ENCODE assay signal across 20 cellular contexts in genomic region chr7:78095549-78095948, GRCh38.
DNase-seq lines count a peak whose midpoint lies in the region; ATAC-seq and TF ChIP-seq lines count a peak whose summit lies in the region.
"Had no signal": no experiment of that assay in that cellular context is flagged by ENCODE, and none has a peak within 500 bp of the region (broad histone marks: within the 10 kb centered on the region; RNA-seq: fewer than 3 reads in every experiment).

No MANE protein-coding gene starts in this region.

- H3K79me2 ChIP-seq in H9 (ENCODE audit: insufficient read depth, low read length), result no peaks in the 10 kb centered on the region

- intact Hi-C loops in activated naive CD4-positive, alpha-beta T cell treated with anti-CD3 and anti-CD28 coated beads for 36 hours (cut with micrococcal nuclease), result no loop called here

- TF ChIP-seq CTCF in AG04450 (IDR thresholded peaks at IDR 0.05; ENCODE audit: low read depth, low read length) (peak; percentile 18; the same call in 1 of the 2 replicates), H9 (conservative IDR thresholded peaks at IDR 0.05) (peak; percentile 30; the same call in 1 of the 3 replicates), foreskin keratinocyte (conservative IDR thresholded peaks at IDR 0.05) (peak; percentile 26)

- no peak overlapping the region for H2BK20ac ChIP-seq in H9 (ENCODE audit: low read depth, low read length, poor library complexity, severe bottlenecking)

- H3K36me3 Mint-ChIP-seq in H9 (ENCODE audit: insufficient read depth in 1 of 3, low read depth in 3 of 3), result no peaks in the 10 kb centered on the region
- H3K36me3 Mint-ChIP-seq in activated naive CD4-positive, alpha-beta T cell treated with anti-CD3 and anti-CD28 coated beads for 36 hours (ENCODE audit: low read depth), result no peaks in the 10 kb centered on the region
- H3K36me3 Mint-ChIP-seq: activated CD8-positive, alpha-beta memory T cell treated with anti-CD3 and anti-CD28 coated beads, Interleukin-2, amount 10 ng/mL, durations not matched to agents 7 days and 5 days; mesothelial cell of epicardium had no signal

- no peak overlapping the region for H4K91ac ChIP-seq in H9 (ENCODE audit: insufficient read length, low read depth, low read length)

- H3K27me3 Mint-ChIP-seq in H9 (ENCODE audit: low read depth), result no peaks in the 10 kb centered on the region
- H3K27me3 Mint-ChIP-seq in activated naive CD4-positive, alpha-beta T cell treated with anti-CD3 and anti-CD28 coated beads for 36 hours (ENCODE audit: low read depth), result peaks cover 17% of the 10 kb centered on the region

- H4K20me1 ChIP-seq in H9 (ENCODE audit: control insufficient read depth, insufficient read depth, insufficient read length), result no peaks in the 10 kb centered on the region

- H3K9me3 ChIP-seq in AG04450 (ENCODE audit: control insufficient read depth, insufficient read depth, low read length) (no peaks in the 10 kb centered on the region; the same call in 1 of the 2 replicates), H9 (ENCODE audit: control insufficient read depth, low read depth, low read length) (no peaks in the 10 kb centered on the region)
- H3K9me3 ChIP-seq: HAP-1, tibial artery had no signal

- H2BK5ac ChIP-seq in H9 (ENCODE audit: insufficient read length, low read length), result no peak overlapping the region

- H3K56ac ChIP-seq in H9 (ENCODE audit: insufficient read length, low read depth, low read length), result no peak overlapping the region

- DNase-seq in AG04450 (ENCODE audit: low read depth, low spot score), result no peak
- no peak for DNase-seq in H9
- peak; percentile 45 for DNase-seq in amniotic epithelial cell (ENCODE audit: low read depth)
- DNase-seq in foreskin keratinocyte, result no peak
- no peak for DNase-seq in NCI-H2171 treated with DMSO at 0.1 percent for 48 hours (lab: John Stamatoyannopoulos, UW)
- no peak for DNase-seq in activated naive CD4-positive, alpha-beta T cell treated with anti-CD3 and anti-CD28 coated beads for 36 hours
- DNase-seq: activated CD8-positive, alpha-beta memory T cell treated with anti-CD3 and anti-CD28 coated beads, Interleukin-2, amount 10 ng/mL, durations not matched to agents 7 days and 5 days; effector CD4-positive, alpha-beta T cell; KBM-7; NCI-H1694; NCI-H510A treated with DMSO at 0.1 percent for 48 hours; PC-3; right cardiac atrium; stimulated activated CD4-positive, alpha-beta T cell treated with anti-CD3 and anti-CD28 coated beads, Interleukin-2, amount 100 ng/mL, for 48 hours; tibial artery had no signal

- no peak overlapping the region for H2BK15ac ChIP-seq in H9 (ENCODE audit: low read depth, low read length)

- no peaks in the 10 kb centered on the region for H3K4me1 Mint-ChIP-seq in H9
- H3K4me1 Mint-ChIP-seq in activated naive CD4-positive, alpha-beta T cell treated with anti-CD3 and anti-CD28 coated beads for 36 hours (ENCODE audit: low read depth), result no peaks in the 10 kb centered on the region
- H3K4me1 Mint-ChIP-seq: activated CD8-positive, alpha-beta memory T cell treated with anti-CD3 and anti-CD28 coated beads, Interleukin-2, amount 10 ng/mL, durations not matched to agents 7 days and 5 days; B cell had no signal

- H4K8ac ChIP-seq in H9 (replicated peaks; ENCODE audit: insufficient read length, low read depth, low read length), result no peak overlapping the region

- H3K4me3 Mint-ChIP-seq in H9, result no peak overlapping the region
- no peak overlapping the region for H3K4me3 Mint-ChIP-seq in activated naive CD4-positive, alpha-beta T cell treated with anti-CD3 and anti-CD28 coated beads for 36 hours
- H3K4me3 Mint-ChIP-seq: activated CD8-positive, alpha-beta memory T cell treated with anti-CD3 and anti-CD28 coated beads, Interleukin-2, amount 10 ng/mL, durations not matched to agents 7 days and 5 days; B cell; mesothelial cell of epicardium had no signal

- peak; percentile 25 for ATAC-seq in foreskin keratinocyte
- no peak for ATAC-seq in HG03108 (IDR thresholded peaks at IDR 0.05; ENCODE audit: unreplicated experiment)
- no peak for ATAC-seq in GM18498 (IDR thresholded peaks at IDR 0.05; ENCODE audit: unreplicated experiment)
- ATAC-seq: activated CD8-positive, alpha-beta memory T cell treated with anti-CD3 and anti-CD28 coated beads, Interleukin-2, amount 10 ng/mL, durations not matched to agents 7 days and 5 days; PC-3; right cardiac atrium had no signal

- H3K9me3 Mint-ChIP-seq in H9, result no peaks in the 10 kb centered on the region
- no peaks in the 10 kb centered on the region for H3K9me3 Mint-ChIP-seq in activated naive CD4-positive, alpha-beta T cell treated with anti-CD3 and anti-CD28 coated beads for 36 hours

- no peak overlapping the region for H4K5ac ChIP-seq in H9 (ENCODE audit: insufficient read length, low read depth, low read length)

- no peak overlapping the region for H3K18ac ChIP-seq in H9 (ENCODE audit: insufficient read length, low read depth, low read length)

- H3K4ac ChIP-seq in H9 (ENCODE audit: low read depth, low read length), result no peak overlapping the region

- no peak overlapping the region for H2BK120ac ChIP-seq in H9 (ENCODE audit: low read depth, low read length, poor library complexity, severe bottlenecking)

- H3K4me2 ChIP-seq in H9 (ENCODE audit: insufficient read depth, insufficient read length, low read length), result no peak overlapping the region

- H3K27ac Mint-ChIP-seq in H9, result no peak overlapping the region
- H3K27ac Mint-ChIP-seq in activated naive CD4-positive, alpha-beta T cell treated with anti-CD3 and anti-CD28 coated beads for 36 hours, result no peak overlapping the region
- H3K27ac Mint-ChIP-seq: activated CD8-positive, alpha-beta memory T cell treated with anti-CD3 and anti-CD28 coated beads, Interleukin-2, amount 10 ng/mL, durations not matched to agents 7 days and 5 days; B cell; mesothelial cell of epicardium had no signal

- POLR2A ChIA-PET in AG04450 (lab: Yijun Ruan, JAX), result no interaction called here

- H3K27ac ChIP-seq in AG04450 (ENCODE audit: low read depth, low read length) (no peak overlapping the region), H9 (ENCODE audit: insufficient read length, low read depth, low read length) (no peak overlapping the region), foreskin keratinocyte (no peak overlapping the region)
- H3K27ac ChIP-seq: tibial artery had no signal

- H2BK12ac ChIP-seq in H9 (ENCODE audit: insufficient read length, low read depth, low read length), result no peak overlapping the region

- no peak overlapping the region for H2AFZ ChIP-seq in H9 (ENCODE audit: low read length)

- no peaks in the 10 kb centered on the region for H3K4me1 ChIP-seq in H9 (ENCODE audit: insufficient read depth, low read length)
- H3K4me1 ChIP-seq in foreskin keratinocyte, result peaks cover 5% of the 10 kb centered on the region
- H3K4me1 ChIP-seq: HAP-1 had no signal

- CTCF ChIA-PET in AG04450 (lab: Charles Lee), result no interaction called here
- CTCF ChIA-PET in activated naive CD4-positive, alpha-beta T cell treated with anti-CD3 and anti-CD28 coated beads for 36 hours (lab: Charles Lee), result no interaction called here

- H3K27me3 ChIP-seq in AG04450 (ENCODE audit: control insufficient read depth, insufficient read depth, low read length) (no peaks in the 10 kb centered on the region), H9 (ENCODE audit: insufficient read depth, low read length) (no peaks in the 10 kb centered on the region), foreskin keratinocyte (peaks cover 9% of the 10 kb centered on the region)
- H3K27me3 ChIP-seq: tibial artery had no signal

- no peaks in the 10 kb centered on the region for H3K79me1 ChIP-seq in H9 (ENCODE audit: insufficient read depth, low read depth, low read length, poor library complexity, severe bottlenecking)

- no peaks in the 10 kb centered on the region for H3K23me2 ChIP-seq in H9 (ENCODE audit: insufficient read length, low read depth, low read length, poor library complexity, severe bottlenecking)

- no peak overlapping the region for H3K23ac ChIP-seq in H9 (ENCODE audit: insufficient read length, low read depth, low read length)

- no peak overlapping the region for H3K14ac ChIP-seq in H9 (ENCODE audit: insufficient read depth, low read length)

- H3K9ac ChIP-seq in H9 (ENCODE audit: extremely low read depth, insufficient read length, low read length), result no peak overlapping the region

- H2AK5ac ChIP-seq in H9 (ENCODE audit: insufficient read length, low read length), result no peak overlapping the region

- H3K4me3 ChIP-seq in AG04450 (ENCODE audit: low read depth, low read length), result no peak overlapping the region
- H3K4me3 ChIP-seq: HAP-1, tibial artery had no signal

- H3T11ph ChIP-seq in H9 (ENCODE audit: low read length), result no peak overlapping the region
